Comparison of ENCODE assay signal across 1 cellular context in genomic region chr17:34547453-34548063, GRCh38.
TF ChIP-seq lines count a peak whose summit lies in the region.

No MANE protein-coding gene starts in this region.

TF ChIP-seq in WTC11, 78 proteins besides CTCF, POLR2A, EP300 and RAD21 (continued from another document):
- TF ChIP-seq AFF4 (CRISPR knock-in tag; IDR thresholded peaks at IDR 0.05; ENCODE audit: borderline replicate concordance) = no peak
- TF ChIP-seq IRF1 (CRISPR knock-in tag; IDR thresholded peaks at IDR 0.05) = no peak
- no peak for TF ChIP-seq PRDM15 (CRISPR knock-in tag; IDR thresholded peaks at IDR 0.05)
- no peak for TF ChIP-seq ZNF532 (CRISPR knock-in tag; IDR thresholded peaks at IDR 0.05; ENCODE audit: borderline replicate concordance)
- TF ChIP-seq TEAD4 (CRISPR knock-in tag; IDR thresholded peaks at IDR 0.05) = no peak
